Comparison of ENCODE assay signal across 12 cellular contexts in genomic region chr1:205920159-205920558, GRCh38. TPM values are rescaled to one million over a fixed set of nuclear protein-coding genes. Genes with fewer than 3 reads are reported as not detected.
A peak's percentile ranks its signal among the peaks of the same experiment; 100 is the strongest.
DNase-seq lines count a peak whose midpoint lies in the region; ATAC-seq and TF ChIP-seq lines count a peak whose summit lies in the region.
"Had no signal": no experiment of that assay in that cellular context is flagged by ENCODE, and none has a peak within 500 bp of the region (broad histone marks: within the 10 kb centered on the region; RNA-seq: fewer than 3 reads in every experiment).

No MANE protein-coding gene starts in this region.

- H3K27ac ChIP-seq in psoas muscle (peak overlapping the region; percentile 42), foreskin keratinocyte (no peak overlapping the region)

- ATAC-seq in psoas muscle (peak; percentile 33 to 74 (median 46)), natural killer cell (no peak), GM18519 (IDR thresholded peaks at IDR 0.05; ENCODE audit: low FRiP score, unreplicated experiment) (no peak), foreskin keratinocyte (no peak)

- no peaks in the 10 kb centered on the region for H3K36me3 Mint-ChIP-seq in natural killer cell
- no peaks in the 10 kb centered on the region for H3K36me3 Mint-ChIP-seq in endothelial cell (ENCODE audit: low read depth, unreplicated experiment)
- H3K36me3 Mint-ChIP-seq: CD4-positive, alpha-beta memory T cell had no signal

- intact Hi-C loops in psoas muscle (cut with DNase I) (no loop called here), natural killer cell (cut with micrococcal nuclease) (no loop called here)

- DNase-seq in DMS79 treated with DMSO at 0.1 percent for 48 hours (lab: John Stamatoyannopoulos, UW) (peak; percentile 98), NCI-H446 treated with DMSO at 0.1 percent for 48 hours (lab: John Stamatoyannopoulos, UW) (peak; percentile 7), fibroblast of peridontal ligament (ENCODE audit: extremely low read depth) (peak; percentile 77), psoas muscle (peak; percentile 41 to 79), natural killer cell (no peak), foreskin keratinocyte (no peak), endothelial cell (ENCODE audit: low spot score) (no peak)
- DNase-seq: CD4-positive, alpha-beta memory T cell; occipital lobe had no signal

- H3K27ac Mint-ChIP-seq in natural killer cell: no peak overlapping the region
- H3K27ac Mint-ChIP-seq in endothelial cell (ENCODE audit: unreplicated experiment): no peak overlapping the region
- H3K27ac Mint-ChIP-seq: CD4-positive, alpha-beta memory T cell had no signal

- TF ChIP-seq CTCF in psoas muscle (IDR thresholded peaks at IDR 0.05): no peak
- TF ChIP-seq CTCF in natural killer cell (IDR thresholded peaks at IDR 0.05): no peak
- TF ChIP-seq CTCF in foreskin keratinocyte (conservative IDR thresholded peaks at IDR 0.05): no peak
- no peak for TF ChIP-seq CTCF in endothelial cell (IDR thresholded peaks at IDR 0.05; ENCODE audit: unreplicated experiment)

- H3K4me1 ChIP-seq in psoas muscle: peaks cover 38% of the 10 kb centered on the region
- H3K4me1 ChIP-seq in foreskin keratinocyte: no peaks in the 10 kb centered on the region
- H3K4me1 ChIP-seq: HAP-1 had no signal

- no peak overlapping the region for H3K4me3 Mint-ChIP-seq in natural killer cell
- H3K4me3 Mint-ChIP-seq in endothelial cell (ENCODE audit: unreplicated experiment): no peak overlapping the region
- H3K4me3 Mint-ChIP-seq: CD4-positive, alpha-beta memory T cell; central memory CD8-positive, alpha-beta T cell had no signal

- WGBS in psoas muscle, 3 donors: 7 to 20% (median 9%) methylated on average over 7 of the region's 7 CpGs

- H3K9me3 Mint-ChIP-seq in natural killer cell: no peaks in the 10 kb centered on the region
- H3K9me3 Mint-ChIP-seq in endothelial cell (ENCODE audit: unreplicated experiment): no peaks in the 10 kb centered on the region
- H3K9me3 Mint-ChIP-seq: CD4-positive, alpha-beta memory T cell; central memory CD8-positive, alpha-beta T cell had no signal

- H3K27me3 ChIP-seq in psoas muscle (ENCODE audit: insufficient read depth in 3 of 3, low read length in 2 of 3): no peaks in the 10 kb centered on the region
- H3K27me3 ChIP-seq in foreskin keratinocyte: no peaks in the 10 kb centered on the region

- H3K36me3 ChIP-seq in psoas muscle (ENCODE audit: insufficient read depth in 1 of 2, low read depth in 1 of 2): no peaks in the 10 kb centered on the region
- H3K36me3 ChIP-seq: HAP-1 had no signal

- H3K4me1 Mint-ChIP-seq in natural killer cell (no peaks in the 10 kb centered on the region), endothelial cell (ENCODE audit: unreplicated experiment) (peaks cover 5% of the 10 kb centered on the region)
- H3K4me1 Mint-ChIP-seq: central memory CD8-positive, alpha-beta T cell had no signal

- no peak overlapping the region for H3K4me3 ChIP-seq in psoas muscle
- H3K4me3 ChIP-seq: HAP-1 had no signal

- no peaks in the 10 kb centered on the region for H3K27me3 Mint-ChIP-seq in natural killer cell (ENCODE audit: low read depth in 2 of 2)
- H3K27me3 Mint-ChIP-seq in endothelial cell (ENCODE audit: unreplicated experiment): peaks cover 6% of the 10 kb centered on the region
- H3K27me3 Mint-ChIP-seq: central memory CD8-positive, alpha-beta T cell had no signal

- H3K9me3 ChIP-seq in psoas muscle: no peaks in the 10 kb centered on the region
- H3K9me3 ChIP-seq: HAP-1 had no signal

RNA-seq across cellular contexts. Expression of gene SLC26A9, which starts 23.1 kb away (rescaled TPM):
- 1 to 10 TPM in 1 of 4 donors, under 1 TPM in 3; 0.15 to 5.5 (median 0.47) TPM for total RNA-seq in psoas muscle
- polyA plus RNA-seq in psoas muscle: under 1 TPM; 0.16 to 0.56 (median 0.42) TPM
- total RNA-seq in natural killer cell: not detected
- not detected in 2 replicates for total RNA-seq in foreskin keratinocyte
- not detected in 2 replicates for polyA plus RNA-seq in foreskin keratinocyte
- total RNA-seq in endothelial cell (ENCODE audit: unreplicated experiment): not detected
- total RNA-seq: CD4-positive, alpha-beta memory T cell; occipital lobe had no signal
- polyA plus RNA-seq: CD4-positive, alpha-beta memory T cell had no signal

Comparison
In these comparisons a context has a peak if more than half of its experiments do, and no peak if none do; other contexts are left out.
1. DNase-seq: peak in DMS79 treated with DMSO at 0.1 percent for 48 hours (single experiment), NCI-H446 treated with DMSO at 0.1 percent for 48 hours (single experiment), fibroblast of peridontal ligament (single experiment) and psoas muscle (2 of 2); none in natural killer cell (single experiment), foreskin keratinocyte (0 of 2) and endothelial cell (single experiment).
2. ATAC-seq: peak in psoas muscle (4 of 4); none in natural killer cell (0 of 3), GM18519 (single experiment) and foreskin keratinocyte (single experiment).